In the genomic region with DNA sequence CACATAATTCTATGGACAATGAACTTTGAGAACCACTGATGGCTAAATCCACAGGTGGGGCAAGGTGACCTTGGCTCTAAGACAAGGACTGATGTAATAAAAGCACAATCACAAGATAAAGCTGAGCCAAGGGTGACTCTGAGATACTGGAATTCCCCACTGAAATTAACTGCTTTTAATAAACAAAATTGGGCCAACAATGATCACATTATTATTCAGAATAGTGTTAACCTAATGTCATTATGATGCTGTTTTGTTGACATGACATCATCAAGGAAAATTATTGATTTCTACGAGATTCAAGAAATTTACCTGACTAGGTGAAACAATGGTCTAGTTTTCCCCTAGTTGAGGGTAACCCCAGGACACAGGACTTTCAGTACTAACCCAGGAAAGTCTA, we compare ENCODE assay signal across 1 cellular context.
TF ChIP-seq lines count a peak whose summit lies in the region.

No MANE protein-coding gene starts in this region.

TF ChIP-seq in HepG2, 621 proteins besides CTCF, POLR2A, EP300 and RAD21:
- TF ChIP-seq ZEB1 (IDR thresholded peaks at IDR 0.05; ENCODE audit: insufficient replicate concordance, low read depth) (no peak), MXD4 (CRISPR knock-in tag; IDR thresholded peaks at IDR 0.05) (no peak), ATF7 (IDR thresholded peaks at IDR 0.05) (peak; percentile 56), ATF7 (CRISPR knock-in tag; IDR thresholded peaks at IDR 0.05) (no peak), CREB1 (IDR thresholded peaks at IDR 0.05) (peak; percentile 50), CREB1 (CRISPR knock-in tag; IDR thresholded peaks at IDR 0.05) (no peak)
